1 cellular context compared by ENCODE assay signal in the genomic region with DNA sequence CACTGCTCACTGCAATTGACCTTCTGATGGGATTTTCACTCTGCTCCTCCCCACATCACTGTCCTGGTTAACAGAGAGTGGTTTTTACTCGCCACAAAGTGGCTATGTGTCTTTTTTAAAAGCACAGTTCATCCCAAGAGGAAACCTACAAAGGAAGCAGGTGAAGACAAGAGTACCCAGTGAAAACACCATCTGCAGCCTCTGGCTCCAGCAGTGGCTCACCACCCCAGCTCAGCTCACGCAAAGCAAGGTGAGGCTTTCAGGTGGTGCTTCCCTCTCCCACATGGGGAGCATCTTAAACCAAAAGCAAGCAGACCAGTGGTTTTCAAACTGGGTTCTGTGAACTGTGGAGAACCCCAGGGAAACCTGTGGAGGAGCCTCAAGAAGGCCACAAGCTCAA.
TF ChIP-seq lines count a peak whose summit lies in the region.

No MANE protein-coding gene starts in this region.

TF ChIP-seq in K562, 482 proteins besides CTCF, POLR2A, EP300 and RAD21 (continued from another document):
- TF ChIP-seq, protein P1, sequence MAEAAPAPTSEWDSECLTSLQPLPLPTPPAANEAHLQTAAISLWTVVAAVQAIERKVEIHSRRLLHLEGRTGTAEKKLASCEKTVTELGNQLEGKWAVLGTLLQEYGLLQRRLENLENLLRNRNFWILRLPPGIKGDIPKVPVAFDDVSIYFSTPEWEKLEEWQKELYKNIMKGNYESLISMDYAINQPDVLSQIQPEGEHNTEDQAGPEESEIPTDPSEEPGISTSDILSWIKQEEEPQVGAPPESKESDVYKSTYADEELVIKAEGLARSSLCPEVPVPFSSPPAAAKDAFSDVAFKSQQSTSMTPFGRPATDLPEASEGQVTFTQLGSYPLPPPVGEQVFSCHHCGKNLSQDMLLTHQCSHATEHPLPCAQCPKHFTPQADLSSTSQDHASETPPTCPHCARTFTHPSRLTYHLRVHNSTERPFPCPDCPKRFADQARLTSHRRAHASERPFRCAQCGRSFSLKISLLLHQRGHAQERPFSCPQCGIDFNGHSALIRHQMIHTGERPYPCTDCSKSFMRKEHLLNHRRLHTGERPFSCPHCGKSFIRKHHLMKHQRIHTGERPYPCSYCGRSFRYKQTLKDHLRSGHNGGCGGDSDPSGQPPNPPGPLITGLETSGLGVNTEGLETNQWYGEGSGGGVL (CRISPR knock-in tag; IDR thresholded peaks at IDR 0.05) = no peak
- TF ChIP-seq ZNF445 (CRISPR knock-in tag; IDR thresholded peaks at IDR 0.05; ENCODE audit: low read depth) = no peak
